Comparison of ENCODE assay signal across 13 cellular contexts in the genomic region with DNA sequence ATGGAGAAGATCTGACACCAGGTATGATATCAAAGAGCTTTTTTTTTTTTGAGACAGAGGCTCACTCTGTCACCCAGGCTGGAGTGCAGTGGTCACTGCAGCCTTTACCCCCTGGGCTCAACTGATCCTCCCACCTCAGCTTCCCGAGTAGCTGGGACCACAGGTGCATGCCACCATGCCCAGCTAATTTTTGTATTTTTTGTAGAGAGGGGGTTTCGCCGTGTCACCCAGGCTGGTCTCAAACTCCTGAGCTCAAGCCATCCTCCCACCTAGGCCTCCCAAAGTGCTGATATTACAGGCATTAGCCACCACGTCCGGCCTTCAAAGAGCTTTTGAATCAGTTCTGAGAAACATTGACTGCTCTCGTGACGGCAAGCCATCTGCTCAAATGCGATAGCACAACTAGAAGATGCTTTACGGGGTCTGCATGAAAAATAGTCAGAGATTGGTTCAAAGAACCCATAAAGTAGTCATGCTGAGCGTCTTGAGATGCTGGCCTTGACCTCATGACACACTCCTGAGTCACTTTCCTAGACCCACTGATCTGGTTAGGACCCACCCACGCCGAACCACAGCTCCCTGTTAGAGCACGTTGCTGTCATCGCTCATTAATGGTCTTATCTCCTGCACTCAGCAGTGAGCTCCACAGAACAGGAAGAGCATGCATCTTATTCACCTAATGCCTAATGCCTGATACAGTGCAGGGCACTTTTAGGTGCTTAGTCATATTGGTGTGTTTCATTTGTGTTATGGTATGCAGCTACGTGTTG. TPM values are rescaled to one million over a fixed set of nuclear protein-coding genes. Genes with fewer than 3 reads are reported as not detected.
DNase-seq lines count a peak whose midpoint lies in the region; ATAC-seq, FAIRE-seq and TF ChIP-seq lines count a peak whose summit lies in the region.
"Had no signal": no experiment of that assay in that cellular context is flagged by ENCODE, and none has a peak within 500 bp of the region (broad histone marks: within the 10 kb centered on the region; RNA-seq: fewer than 3 reads in every experiment).

No MANE protein-coding gene starts in this region.

- H3K9me3 Mint-ChIP-seq in type B pancreatic cell: no peaks in the 10 kb centered on the region

- TF ChIP-seq CTCF in fibroblast of lung (conservative IDR thresholded peaks at IDR 0.05 in 1 of 2, IDR thresholded peaks at IDR 0.05 in 1 of 2; ENCODE audit: low read depth in 1 of 2, low read length in 2 of 2): no peak
- no peak for TF ChIP-seq CTCF in type B pancreatic cell (conservative IDR thresholded peaks at IDR 0.05)
- no peak for TF ChIP-seq CTCF in D721Med (IDR thresholded peaks at IDR 0.05; ENCODE audit: insufficient read depth, missing control alignments)
- no peak for TF ChIP-seq CTCF in kidney (IDR thresholded peaks at IDR 0.05; ENCODE audit: borderline replicate concordance, extremely low read depth, insufficient read depth)

- no peak for ATAC-seq in GM21786 (IDR thresholded peaks at IDR 0.05; ENCODE audit: unreplicated experiment)
- ATAC-seq: left ventricle myocardium superior; stimulated activated naive B cell treated with anti-CD40 and anti-IgM and Interleukin-4, amounts not matched to agents 10 μg/mL and 1 μg/mL and 100 μg/mL, for 72 hours had no signal

- H3K4me1 ChIP-seq in fibroblast of lung (ENCODE audit: control insufficient read depth, extremely low read depth, insufficient read depth, low read length) (peaks cover 39% of the 10 kb centered on the region), kidney (ENCODE audit: control insufficient read depth in 1 of 2, insufficient read depth in 1 of 2, low read depth in 1 of 2, low read length in 2 of 2) (peaks cover under 1 to 5% of the 10 kb centered on the region in 2 donors)

- H3K4me2 ChIP-seq in fibroblast of lung (ENCODE audit: extremely low read depth, insufficient read depth, low read length): peak overlapping the region; percentile 37

- DNase-seq in stimulated activated CD4-positive, alpha-beta T cell treated with anti-CD3 and anti-CD28 coated beads, Interleukin-12 subunit alpha, Interleukin-12 subunit beta, amount 100 ng/mL, for 48 hours (ENCODE audit: low read depth in 2 of 3, low spot score in 1 of 3): peak in 2 of 3 donors; percentile 4 to 8
- DNase-seq in stimulated activated CD4-positive, alpha-beta T cell treated with anti-CD3 and anti-CD28 coated beads, Interleukin-4, amount 100 ng/mL, for 24 hours: no peak
- DNase-seq in OCI-M2 (lab: John Stamatoyannopoulos, UW; ENCODE audit: unreplicated experiment) (peak; percentile 43), fibroblast of lung (ENCODE audit: low read depth in 2 of 2) (peak; percentile 91 to 100), type B pancreatic cell (ENCODE audit: extremely low spot score, unreplicated experiment) (no peak), D721Med (ENCODE audit: insufficient read length, low spot score) (no peak), kidney (no peak)
- DNase-seq: DMS53; left ventricle myocardium superior; NCI-H748 treated with DMSO at 0.1 percent for 48 hours; stimulated activated naive B cell treated with anti-CD40 and anti-IgM and Interleukin-4, amounts not matched to agents 10 μg/mL and 1 μg/mL and 100 μg/mL, for 72 hours had no signal

- H3K27me3 ChIP-seq in fibroblast of lung (ENCODE audit: control insufficient read depth, insufficient read depth, low read length): no peaks in the 10 kb centered on the region

- H3K36me3 ChIP-seq in fibroblast of lung (ENCODE audit: control insufficient read depth, insufficient read depth, low read length): no peaks in the 10 kb centered on the region
- peaks cover 0 to 3% of the 10 kb centered on the region in 2 donors for H3K36me3 ChIP-seq in kidney (ENCODE audit: control insufficient read depth in 1 of 2, insufficient read depth in 2 of 2, low read length in 2 of 2)

- peaks cover 39% of the 10 kb centered on the region for H3K4me1 Mint-ChIP-seq in type B pancreatic cell (ENCODE audit: unreplicated experiment)
- H3K4me1 Mint-ChIP-seq: activated naive CD4-positive, alpha-beta T cell treated with anti-CD3 and anti-CD28 coated beads, Interleukin-2, amount 50 U/mL, for 24 hours; stimulated activated naive B cell treated with anti-CD40 and anti-IgM and Interleukin-4, amounts not matched to agents 10 μg/mL and 1 μg/mL and 100 μg/mL, for 72 hours had no signal

- H3K4me3 ChIP-seq in fibroblast of lung (replicated peaks in 1 of 4; ENCODE audit: control extremely low read depth in 1 of 4, insufficient read depth in 1 of 4, low read depth in 3 of 4, low read length in 4 of 4): no peak overlapping the region
- no peak overlapping the region for H3K4me3 ChIP-seq in kidney (ENCODE audit: low read length in 2 of 2)

- H3K9ac ChIP-seq in fibroblast of lung (ENCODE audit: insufficient read depth, low read length) (no peak overlapping the region), kidney (ENCODE audit: low read length in 2 of 2) (no peak overlapping the region)

- H3K4me3 Mint-ChIP-seq in type B pancreatic cell: no peak overlapping the region
- H3K4me3 Mint-ChIP-seq: activated naive CD4-positive, alpha-beta T cell treated with anti-CD3 and anti-CD28 coated beads, Interleukin-2, amount 50 U/mL, for 24 hours; stimulated activated naive B cell treated with anti-CD40 and anti-IgM and Interleukin-4, amounts not matched to agents 10 μg/mL and 1 μg/mL and 100 μg/mL, for 72 hours had no signal

- H3K79me2 ChIP-seq in fibroblast of lung (ENCODE audit: control insufficient read depth, insufficient read depth, low read length): no peaks in the 10 kb centered on the region

- peaks cover 42% of the 10 kb centered on the region for H3K36me3 Mint-ChIP-seq in type B pancreatic cell
- H3K36me3 Mint-ChIP-seq: activated naive CD4-positive, alpha-beta T cell treated with anti-CD3 and anti-CD28 coated beads, Interleukin-2, amount 50 U/mL, for 24 hours; stimulated activated naive B cell treated with anti-CD40 and anti-IgM and Interleukin-4, amounts not matched to agents 10 μg/mL and 1 μg/mL and 100 μg/mL, for 72 hours had no signal

- FAIRE-seq in D721Med (lab: Jason Lieb, UNC): no peak
- no peak for FAIRE-seq in kidney (lab: Jason Lieb, UNC)

- peak overlapping the region; percentile 74 for H3K27ac Mint-ChIP-seq in type B pancreatic cell
- H3K27ac Mint-ChIP-seq: activated naive CD4-positive, alpha-beta T cell treated with anti-CD3 and anti-CD28 coated beads, Interleukin-2, amount 50 U/mL, for 24 hours; stimulated activated naive B cell treated with anti-CD40 and anti-IgM and Interleukin-4, amounts not matched to agents 10 μg/mL and 1 μg/mL and 100 μg/mL, for 72 hours had no signal

- H3K9me3 ChIP-seq in fibroblast of lung (ENCODE audit: control insufficient read depth, insufficient read depth, low read depth, low read length): no peaks in the 10 kb centered on the region
- H3K9me3 ChIP-seq in kidney (ENCODE audit: control insufficient read depth in 1 of 2, low read length in 2 of 2): no peaks in the 10 kb centered on the region

- peak overlapping the region; percentile 15 for H3K27ac ChIP-seq in fibroblast of lung (ENCODE audit: insufficient read depth, low read length)
- H3K27ac ChIP-seq in kidney (ENCODE audit: low read depth in 2 of 2, low read length in 2 of 2): no peak overlapping the region

- no peaks in the 10 kb centered on the region for H4K20me1 ChIP-seq in fibroblast of lung (ENCODE audit: control insufficient read depth, extremely low read depth, insufficient read depth, low read length)

- no peak overlapping the region for H2AFZ ChIP-seq in fibroblast of lung (ENCODE audit: low read length)

- intact Hi-C loops in kidney (cut with DNase I): no loop called here

- H3K27me3 Mint-ChIP-seq in type B pancreatic cell: no peaks in the 10 kb centered on the region
- H3K27me3 Mint-ChIP-seq: stimulated activated naive B cell treated with anti-CD40 and anti-IgM and Interleukin-4, amounts not matched to agents 10 μg/mL and 1 μg/mL and 100 μg/mL, for 72 hours had no signal

RNA-seq across cellular contexts. Expression of gene NR2F2, which starts 57.0 kb away (rescaled TPM):
- 9.2 and 15.7 TPM in 2 replicates for total RNA-seq in fibroblast of lung
- 66.5 and 130 TPM in 2 replicates for polyA plus RNA-seq in fibroblast of lung
- 124 and 286 TPM in 2 replicates for polyA plus RNA-seq in fibroblast of lung (2012)
- 78.0 and 158 TPM in 2 replicates for polyA minus RNA-seq in fibroblast of lung (ENCODE audit: low replicate concordance)
- total RNA-seq in type B pancreatic cell (ENCODE audit: low replicate concordance): 135 and 270 TPM in 2 replicates
- total RNA-seq in kidney: 191 TPM
- polyA plus RNA-seq in kidney (ENCODE audit: insufficient read depth, low read depth, low replicate concordance): 42.5 TPM

Comparison
In these comparisons a context has a peak if more than half of its experiments do, and no peak if none do; other contexts are left out.
1. DNase-seq: peak in stimulated activated CD4-positive, alpha-beta T cell treated with anti-CD3 and anti-CD28 coated beads, Interleukin-12 subunit alpha, Interleukin-12 subunit beta, amount 100 ng/mL, for 48 hours (2 of 3), OCI-M2 (single experiment) and fibroblast of lung (2 of 2); none in stimulated activated CD4-positive, alpha-beta T cell treated with anti-CD3 and anti-CD28 coated beads, Interleukin-4, amount 100 ng/mL, for 24 hours (single experiment), type B pancreatic cell (single experiment), D721Med (single experiment) and kidney (single experiment).